ENCODE assay signal across 9 cellular contexts in the genomic region with DNA sequence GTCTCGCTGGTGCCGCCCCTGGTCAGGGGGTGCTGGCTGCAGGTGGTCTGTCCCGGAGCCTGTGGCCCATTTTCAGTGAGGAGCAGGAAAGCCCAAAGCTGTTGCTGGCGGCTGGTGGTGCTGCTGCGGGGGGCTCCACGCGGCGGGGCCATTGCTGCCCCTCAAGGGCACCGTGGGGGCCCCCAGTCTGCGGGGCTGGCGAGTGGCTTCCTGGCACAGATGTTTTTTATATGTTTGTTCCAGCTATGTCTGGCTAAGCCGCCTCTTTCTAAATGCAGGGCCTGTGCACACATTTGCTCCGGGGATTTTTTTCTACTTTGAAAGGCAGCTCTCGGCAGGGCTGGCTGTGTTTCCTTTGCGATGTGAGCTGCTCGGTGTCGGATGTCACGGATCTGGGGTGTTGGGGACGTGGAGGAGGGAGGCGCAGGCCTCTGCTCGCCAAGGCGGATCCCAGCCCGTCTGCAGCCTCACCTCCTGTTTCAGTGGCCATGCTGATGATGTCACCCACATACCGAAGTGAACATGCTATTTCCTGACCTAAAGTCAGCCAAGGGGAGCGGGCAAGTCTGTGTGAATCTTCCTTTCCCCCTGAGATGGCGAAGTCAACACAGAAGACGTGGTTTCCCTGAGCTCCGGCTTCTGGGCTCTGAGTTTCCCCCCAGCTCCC.
DNase-seq lines count a peak whose midpoint lies in the region; ATAC-seq, FAIRE-seq and TF ChIP-seq lines count a peak whose summit lies in the region.
"Had no signal": no experiment of that assay in that cellular context is flagged by ENCODE, and none has a peak within 500 bp of the region (broad histone marks: within the 10 kb centered on the region; RNA-seq: fewer than 3 reads in every experiment).

No MANE protein-coding gene starts in this region.

- peak overlapping the region in 1 of 2 donors; percentile 44 for H3K27ac Mint-ChIP-seq in activated naive CD4-positive, alpha-beta T cell treated with anti-CD3 and anti-CD28 coated beads, Interleukin-2, amount 50 U/mL, for 72 hours
- H3K27ac Mint-ChIP-seq: immature natural killer cell had no signal

- no peak for TF ChIP-seq RAD21 in K562 (CRISPR knock-in tag; conservative IDR thresholded peaks at IDR 0.05 in 1 of 2, IDR thresholded peaks at IDR 0.05 in 1 of 2)

- BruUV-seq in K562 (replicated peaks; lab: Mats Ljungman, UMichigan) = no TSS peak

- 1% methylated on average over 13 of the region's 28 CpGs for WGBS in K562 (ENCODE audit: insufficient coverage, low coverage, missing lambda C conversion rate)

- TF ChIP-seq CTCF in K562 (IDR thresholded peaks at IDR 0.05 in 2 of 3, conservative IDR thresholded peaks at IDR 0.05 in 1 of 3; ENCODE audit: insufficient read depth in 2 of 3, low read depth in 1 of 3, low read length in 3 of 3) = no peak

- POLR2A ChIA-PET in K562 (lab: Yijun Ruan, JAX) = interaction anchor here (0.7 kb wide), 1 partner anchor 33 kb away, joined by 3 read pairs; no protein-coding TSS in a partner anchor

- H2AFZ ChIP-seq in K562 (ENCODE audit: low read depth, low read length) = no peak overlapping the region

- H3K4me3 ChIP-seq in K562 (no peak overlapping the region), skin epidermis (no peak overlapping the region)

- H4K20me1 ChIP-seq in K562 (replicated peaks; ENCODE audit: control insufficient read depth, insufficient read depth, low read length) = peaks cover 3% of the 10 kb centered on the region; the same call in 1 of the 2 replicates

- H3K9me1 ChIP-seq in K562 (ENCODE audit: control insufficient read depth, insufficient read depth, low read length) = no peaks in the 10 kb centered on the region

- in situ Hi-C loops in K562 (cut with MboI) = no loop called here

- peaks cover 12 to 14% of the 10 kb centered on the region in 2 donors for H3K36me3 Mint-ChIP-seq in activated naive CD4-positive, alpha-beta T cell treated with anti-CD3 and anti-CD28 coated beads, Interleukin-2, amount 50 U/mL, for 72 hours
- H3K36me3 Mint-ChIP-seq: immature natural killer cell had no signal

- no peaks in the 10 kb centered on the region for H3K79me2 ChIP-seq in K562 (ENCODE audit: control insufficient read depth, insufficient read depth, low read length)

- TF ChIP-seq EP300 in K562 (IDR thresholded peaks at IDR 0.05; ENCODE audit: low read length) = no peak

- no peak for TF ChIP-seq POLR2A in K562 (conservative IDR thresholded peaks at IDR 0.05)

- H3K9me3 Mint-ChIP-seq in activated naive CD4-positive, alpha-beta T cell treated with anti-CD3 and anti-CD28 coated beads, Interleukin-2, amount 50 U/mL, for 72 hours = peaks cover 10 to 11% of the 10 kb centered on the region in 2 donors

- CTCF ChIA-PET in K562 (lab: Yijun Ruan, JAX; ENCODE audit: low intra/inter-chr PET ratio) = no interaction called here

- intact Hi-C loops in K562 (cut with micrococcal nuclease) = no loop called here

- peak; percentile 85 for DNase-seq in HT1080 (ENCODE audit: low read depth)
- DNase-seq in K562 (ENCODE audit: extremely low read depth in 1 of 4, low spot score in 3 of 4) = no peak
- peak; percentile 41 for DNase-seq in iPS DF 4.7 (ENCODE audit: extremely low read depth, low spot score)
- no peak for DNase-seq in activated gamma-delta T cell treated with Interleukin-2 at 50 U/mL for 16 hours
- DNase-seq in pons (ENCODE audit: low spot score) = no peak
- DNase-seq in activated naive CD4-positive, alpha-beta T cell treated with anti-CD3 and anti-CD28 coated beads, Interleukin-2, amount 50 U/mL, for 72 hours (ENCODE audit: low spot score in 2 of 2) = no peak
- DNase-seq: immature natural killer cell had no signal

- no peak for FAIRE-seq in K562 (lab: Jason Lieb, UNC)

- H3K4me1 ChIP-seq in K562 (replicated peaks in 1 of 2; ENCODE audit: control insufficient read depth in 2 of 2, insufficient read depth in 2 of 2, low read length in 2 of 2) = no peaks in the 10 kb centered on the region

- peaks cover 13 to 60% of the 10 kb centered on the region in 2 experiments; a peak in 4 of 5 replicates for H3K27me3 ChIP-seq in K562 (ENCODE audit: control insufficient read depth in 2 of 2, insufficient read depth in 2 of 2, low read length in 2 of 2)

- H3K4me2 ChIP-seq in K562 (ENCODE audit: insufficient read depth, low read length) = no peak overlapping the region

- H3K9ac ChIP-seq in K562 (ENCODE audit: insufficient read depth in 1 of 2, low read depth in 2 of 2, low read length in 2 of 2) = no peak overlapping the region

- H3K36me3 ChIP-seq in K562 (ENCODE audit: control insufficient read depth, insufficient read depth, low read length) = no peaks in the 10 kb centered on the region

- ATAC-seq in K562 (peak; percentile 63), HG02852 (IDR thresholded peaks at IDR 0.05; ENCODE audit: unreplicated experiment) (no peak)
- no peak for ATAC-seq in activated naive CD4-positive, alpha-beta T cell treated with anti-CD3 and anti-CD28 coated beads, Interleukin-2, amount 50 U/mL, for 72 hours

- H3K9me3 ChIP-seq in K562 (replicated peaks; ENCODE audit: control insufficient read depth, insufficient read depth, low read depth, low read length) = no peaks in the 10 kb centered on the region

- H3K27ac ChIP-seq in K562 (ENCODE audit: extremely low read depth, low read depth, low read length) (no peak overlapping the region), skin epidermis (peak overlapping the region; percentile 19 to 83 (median 68))

TF ChIP-seq in K562, 482 proteins besides CTCF, POLR2A, EP300 and RAD21:
- TF ChIP-seq FOSL1 (tag; conservative IDR thresholded peaks at IDR 0.05) = no peak
- TF ChIP-seq, protein P1, sequence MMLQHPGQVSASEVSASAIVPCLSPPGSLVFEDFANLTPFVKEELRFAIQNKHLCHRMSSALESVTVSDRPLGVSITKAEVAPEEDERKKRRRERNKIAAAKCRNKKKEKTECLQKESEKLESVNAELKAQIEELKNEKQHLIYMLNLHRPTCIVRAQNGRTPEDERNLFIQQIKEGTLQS (IDR thresholded peaks at IDR 0.05) = peak; percentile 76
- TF ChIP-seq, protein P1 (CRISPR knock-in tag; conservative IDR thresholded peaks at IDR 0.05) = no peak
- TF ChIP-seq JUND (IDR thresholded peaks at IDR 0.05; ENCODE audit: borderline replicate concordance, low read depth, low read length) = peak; percentile 25; the same call in 1 of the 2 replicates
- TF ChIP-seq JUND (tag; IDR thresholded peaks at IDR 0.05; ENCODE audit: borderline replicate concordance, low read depth, low read length) = no peak

Comparison
In these comparisons a context has a peak if more than half of its experiments do, and no peak if none do; other contexts are left out.
1. DNase-seq: peak in HT1080 (single experiment) and iPS DF 4.7 (single experiment); none in K562 (0 of 4), activated gamma-delta T cell treated with Interleukin-2 at 50 U/mL for 16 hours (single experiment), pons (single experiment) and activated naive CD4-positive, alpha-beta T cell treated with anti-CD3 and anti-CD28 coated beads, Interleukin-2, amount 50 U/mL, for 72 hours (0 of 2).